1 cellular context compared by ENCODE assay signal in the genomic region with DNA sequence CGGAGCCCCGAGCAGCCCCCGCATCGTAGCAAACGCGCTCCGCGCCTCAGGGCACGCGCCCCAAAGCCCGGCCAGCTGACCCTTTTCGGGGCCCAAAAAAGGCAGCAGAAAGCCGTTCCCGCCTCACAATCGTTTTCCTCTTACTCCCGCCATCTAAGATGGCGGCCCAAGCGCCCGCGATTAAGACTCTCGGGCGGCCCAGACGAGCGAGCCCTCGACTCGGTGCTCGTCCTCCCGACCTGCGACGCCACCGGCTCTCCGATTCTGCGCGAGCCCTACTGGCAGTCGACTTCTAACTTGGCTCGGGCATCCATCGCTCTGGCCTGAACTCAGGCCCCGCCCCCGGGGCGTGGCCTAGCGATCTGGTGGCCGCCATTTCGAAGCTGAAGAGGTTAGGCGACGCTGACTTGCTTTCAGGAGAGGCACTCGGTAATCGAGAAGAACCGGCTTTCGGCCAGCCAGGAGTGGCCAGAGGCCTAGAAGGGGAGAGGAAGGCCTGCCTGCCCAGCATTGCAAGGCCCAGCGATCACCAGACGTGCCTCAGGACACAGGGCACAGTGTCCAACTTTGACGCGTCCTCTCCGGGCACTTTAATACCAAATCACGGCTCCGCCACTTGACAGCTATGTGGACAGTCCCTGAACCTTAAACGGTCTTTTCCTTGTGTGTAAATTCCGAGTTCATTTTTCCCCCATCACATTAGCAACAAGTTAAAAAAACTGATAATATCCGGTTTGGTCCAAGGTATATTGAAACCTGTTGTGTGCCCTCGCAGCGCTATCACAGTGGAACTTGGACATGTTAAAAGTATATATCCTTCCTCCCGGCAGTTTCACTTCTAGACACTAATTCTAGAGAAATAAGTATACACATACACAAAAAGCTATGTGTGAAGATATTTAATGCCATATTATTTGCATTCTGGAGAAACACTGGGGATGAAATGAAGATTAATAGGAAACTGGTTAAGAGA.
A peak's percentile ranks its signal among the peaks of the same experiment; 100 is the strongest.
TF ChIP-seq lines count a peak whose summit lies in the region.

Gene RAF1 (minus strand): TSS at position 182 of the 973 bp plus-strand sequence. CDS start 45,396 bp downstream, outside the sequence.

TF ChIP-seq in HepG2, 621 proteins besides CTCF, POLR2A, EP300 and RAD21 (continued from another document and continues in another):
- TF ChIP-seq, protein P1, sequence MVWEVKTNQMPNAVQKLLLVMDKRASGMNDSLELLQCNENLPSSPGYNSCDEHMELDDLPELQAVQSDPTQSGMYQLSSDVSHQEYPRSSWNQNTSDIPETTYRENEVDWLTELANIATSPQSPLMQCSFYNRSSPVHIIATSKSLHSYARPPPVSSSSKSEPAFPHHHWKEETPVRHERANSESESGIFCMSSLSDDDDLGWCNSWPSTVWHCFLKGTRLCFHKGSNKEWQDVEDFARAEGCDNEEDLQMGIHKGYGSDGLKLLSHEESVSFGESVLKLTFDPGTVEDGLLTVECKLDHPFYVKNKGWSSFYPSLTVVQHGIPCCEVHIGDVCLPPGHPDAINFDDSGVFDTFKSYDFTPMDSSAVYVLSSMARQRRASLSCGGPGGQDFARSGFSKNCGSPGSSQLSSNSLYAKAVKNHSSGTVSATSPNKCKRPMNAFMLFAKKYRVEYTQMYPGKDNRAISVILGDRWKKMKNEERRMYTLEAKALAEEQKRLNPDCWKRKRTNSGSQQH (CRISPR knock-in tag; IDR thresholded peaks at IDR 0.05; ENCODE audit: low read depth), result no peak; the same call in 1 of the 2 replicates
- TF ChIP-seq, protein P2, sequence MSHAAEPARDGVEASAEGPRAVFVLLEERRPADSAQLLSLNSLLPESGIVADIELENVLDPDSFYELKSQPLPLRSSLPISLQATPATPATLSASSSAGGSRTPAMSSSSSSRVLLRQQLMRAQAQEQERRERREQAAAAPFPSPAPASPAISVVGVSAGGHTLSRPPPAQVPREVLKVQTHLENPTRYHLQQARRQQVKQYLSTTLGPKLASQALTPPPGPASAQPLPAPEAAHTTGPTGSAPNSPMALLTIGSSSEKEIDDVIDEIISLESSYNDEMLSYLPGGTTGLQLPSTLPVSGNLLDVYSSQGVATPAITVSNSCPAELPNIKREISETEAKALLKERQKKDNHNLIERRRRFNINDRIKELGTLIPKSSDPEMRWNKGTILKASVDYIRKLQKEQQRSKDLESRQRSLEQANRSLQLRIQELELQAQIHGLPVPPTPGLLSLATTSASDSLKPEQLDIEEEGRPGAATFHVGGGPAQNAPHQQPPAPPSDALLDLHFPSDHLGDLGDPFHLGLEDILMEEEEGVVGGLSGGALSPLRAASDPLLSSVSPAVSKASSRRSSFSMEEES (CRISPR knock-in tag; IDR thresholded peaks at IDR 0.05), result peak; percentile 45; the same call in 1 of the 2 replicates
- peak; percentile 61 for TF ChIP-seq HCFC1 (IDR thresholded peaks at IDR 0.05; ENCODE audit: low read depth, low read length)
- no peak for TF ChIP-seq IRF9 (CRISPR knock-in tag; IDR thresholded peaks at IDR 0.05; ENCODE audit: borderline replicate concordance)
- no peak for TF ChIP-seq FOSL1 (CRISPR knock-in tag; IDR thresholded peaks at IDR 0.05; ENCODE audit: borderline replicate concordance)
- TF ChIP-seq TBP (CRISPR knock-in tag; IDR thresholded peaks at IDR 0.05), result no peak
- TF ChIP-seq SNRNP70 (IDR thresholded peaks at IDR 0.05; ENCODE audit: low read depth, low read length), result no peak
- no peak for TF ChIP-seq BCLAF1 (IDR thresholded peaks at IDR 0.05)
- 0 out of 2 replicates have a peak, but pooled peaks have one; percentile 31 for TF ChIP-seq ZSCAN30 (CRISPR knock-in tag; IDR thresholded peaks at IDR 0.05)
- TF ChIP-seq, protein P3, sequence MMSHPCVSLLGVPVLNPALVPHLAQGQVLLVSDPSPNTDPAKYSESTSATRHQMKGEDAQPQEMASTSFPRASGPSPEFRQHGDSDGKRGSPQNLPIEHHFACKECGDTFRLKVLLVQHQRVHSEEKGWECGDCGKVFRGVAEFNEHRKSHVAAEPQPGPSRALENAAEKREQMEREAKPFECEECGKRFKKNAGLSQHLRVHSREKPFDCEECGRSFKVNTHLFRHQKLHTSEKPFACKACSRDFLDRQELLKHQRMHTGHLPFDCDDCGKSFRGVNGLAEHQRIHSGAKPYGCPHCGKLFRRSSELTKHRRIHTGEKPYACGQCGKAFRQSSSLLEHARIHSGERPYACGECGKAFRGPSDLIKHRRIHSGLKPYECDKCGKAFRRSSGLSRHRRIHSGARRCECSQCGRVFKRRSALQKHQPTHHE (CRISPR knock-in tag; IDR thresholded peaks at IDR 0.05; ENCODE audit: borderline replicate concordance), result peak; percentile 42; the same call in 1 of the 2 replicates
- TF ChIP-seq TAF1 (CRISPR knock-in tag; IDR thresholded peaks at IDR 0.05), result peak; percentile 86
- no peak; the same call in 1 of the 2 replicates for TF ChIP-seq ATF1 (CRISPR knock-in tag; IDR thresholded peaks at IDR 0.05)
- no peak for TF ChIP-seq HOXA9 (CRISPR knock-in tag; IDR thresholded peaks at IDR 0.05; ENCODE audit: borderline replicate concordance)
- TF ChIP-seq MBD4 (IDR thresholded peaks at IDR 0.05; ENCODE audit: borderline replicate concordance, low read length), result no peak
- TF ChIP-seq CBX5 (CRISPR knock-in tag; IDR thresholded peaks at IDR 0.05; ENCODE audit: borderline replicate concordance), result peak; percentile 78; the same call in 1 of the 2 replicates
- peak; percentile 23; the same call in 1 of the 2 replicates for TF ChIP-seq SNAPC4 (CRISPR knock-in tag; IDR thresholded peaks at IDR 0.05)
- peak; percentile 77 for TF ChIP-seq PHF5A (CRISPR knock-in tag; IDR thresholded peaks at IDR 0.05; ENCODE audit: low read depth, unreplicated experiment)
- TF ChIP-seq GATA4 (IDR thresholded peaks at IDR 0.05; ENCODE audit: borderline replicate concordance, low read depth), result 0 out of 2 replicates have a peak, but pooled peaks have one; percentile 69
- 0 out of 2 replicates have a peak, but pooled peaks have one; percentile 23 for TF ChIP-seq SIX1 (CRISPR knock-in tag; IDR thresholded peaks at IDR 0.05; ENCODE audit: borderline replicate concordance)
- peak; percentile 57 for TF ChIP-seq SKI (IDR thresholded peaks at IDR 0.05; ENCODE audit: partially characterized antibody)
- peak; percentile 63 for TF ChIP-seq MYPOP (CRISPR knock-in tag; IDR thresholded peaks at IDR 0.05)
- TF ChIP-seq, protein P4, sequence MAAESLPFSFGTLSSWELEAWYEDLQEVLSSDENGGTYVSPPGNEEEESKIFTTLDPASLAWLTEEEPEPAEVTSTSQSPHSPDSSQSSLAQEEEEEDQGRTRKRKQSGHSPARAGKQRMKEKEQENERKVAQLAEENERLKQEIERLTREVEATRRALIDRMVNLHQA (CRISPR knock-in tag; IDR thresholded peaks at IDR 0.05), result 0 out of 2 replicates have a peak, but pooled peaks have one; percentile 31
- TF ChIP-seq, protein P5, sequence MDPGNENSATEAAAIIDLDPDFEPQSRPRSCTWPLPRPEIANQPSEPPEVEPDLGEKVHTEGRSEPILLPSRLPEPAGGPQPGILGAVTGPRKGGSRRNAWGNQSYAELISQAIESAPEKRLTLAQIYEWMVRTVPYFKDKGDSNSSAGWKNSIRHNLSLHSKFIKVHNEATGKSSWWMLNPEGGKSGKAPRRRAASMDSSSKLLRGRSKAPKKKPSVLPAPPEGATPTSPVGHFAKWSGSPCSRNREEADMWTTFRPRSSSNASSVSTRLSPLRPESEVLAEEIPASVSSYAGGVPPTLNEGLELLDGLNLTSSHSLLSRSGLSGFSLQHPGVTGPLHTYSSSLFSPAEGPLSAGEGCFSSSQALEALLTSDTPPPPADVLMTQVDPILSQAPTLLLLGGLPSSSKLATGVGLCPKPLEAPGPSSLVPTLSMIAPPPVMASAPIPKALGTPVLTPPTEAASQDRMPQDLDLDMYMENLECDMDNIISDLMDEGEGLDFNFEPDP (CRISPR knock-in tag; conservative IDR thresholded peaks at IDR 0.05), result no peak
- no peak for TF ChIP-seq MED8 (CRISPR knock-in tag; IDR thresholded peaks at IDR 0.05; ENCODE audit: insufficient replicate concordance)
- TF ChIP-seq ATF3 (CRISPR knock-in tag; IDR thresholded peaks at IDR 0.05), result no peak; the same call in 1 of the 2 replicates
- TF ChIP-seq NFATC3 (CRISPR knock-in tag; IDR thresholded peaks at IDR 0.05), result peak; percentile 93
- TF ChIP-seq ELF1 (CRISPR knock-in tag; IDR thresholded peaks at IDR 0.05), result peak; percentile 64
- TF ChIP-seq MTF1 (CRISPR knock-in tag; IDR thresholded peaks at IDR 0.05), result no peak
- TF ChIP-seq, protein P6, sequence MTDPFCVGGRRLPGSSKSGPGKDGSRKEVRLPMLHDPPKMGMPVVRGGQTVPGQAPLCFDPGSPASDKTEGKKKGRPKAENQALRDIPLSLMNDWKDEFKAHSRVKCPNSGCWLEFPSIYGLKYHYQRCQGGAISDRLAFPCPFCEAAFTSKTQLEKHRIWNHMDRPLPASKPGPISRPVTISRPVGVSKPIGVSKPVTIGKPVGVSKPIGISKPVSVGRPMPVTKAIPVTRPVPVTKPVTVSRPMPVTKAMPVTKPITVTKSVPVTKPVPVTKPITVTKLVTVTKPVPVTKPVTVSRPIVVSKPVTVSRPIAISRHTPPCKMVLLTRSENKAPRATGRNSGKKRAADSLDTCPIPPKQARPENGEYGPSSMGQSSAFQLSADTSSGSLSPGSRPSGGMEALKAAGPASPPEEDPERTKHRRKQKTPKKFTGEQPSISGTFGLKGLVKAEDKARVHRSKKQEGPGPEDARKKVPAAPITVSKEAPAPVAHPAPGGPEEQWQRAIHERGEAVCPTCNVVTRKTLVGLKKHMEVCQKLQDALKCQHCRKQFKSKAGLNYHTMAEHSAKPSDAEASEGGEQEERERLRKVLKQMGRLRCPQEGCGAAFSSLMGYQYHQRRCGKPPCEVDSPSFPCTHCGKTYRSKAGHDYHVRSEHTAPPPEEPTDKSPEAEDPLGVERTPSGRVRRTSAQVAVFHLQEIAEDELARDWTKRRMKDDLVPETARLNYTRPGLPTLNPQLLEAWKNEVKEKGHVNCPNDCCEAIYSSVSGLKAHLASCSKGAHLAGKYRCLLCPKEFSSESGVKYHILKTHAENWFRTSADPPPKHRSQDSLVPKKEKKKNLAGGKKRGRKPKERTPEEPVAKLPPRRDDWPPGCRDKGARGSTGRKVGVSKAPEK (CRISPR knock-in tag; IDR thresholded peaks at IDR 0.05; ENCODE audit: borderline replicate concordance), result no peak
- TF ChIP-seq ZNF30 (CRISPR knock-in tag; IDR thresholded peaks at IDR 0.05), result no peak
